ENCODE assay signal across 16 cellular contexts in genomic region chr17:17173921-17174320, GRCh38. TPM values are rescaled to one million over a fixed set of nuclear protein-coding genes. Genes with fewer than 3 reads are reported as not detected.
A peak's percentile ranks its signal among the peaks of the same experiment; 100 is the strongest.
DNase-seq lines count a peak whose midpoint lies in the region; ATAC-seq lines count a peak whose summit lies in the region.
"Had no signal": no experiment of that assay in that cellular context is flagged by ENCODE, and none has a peak within 500 bp of the region (broad histone marks: within the 10 kb centered on the region; RNA-seq: fewer than 3 reads in every experiment).

No MANE protein-coding gene starts in this region.

- DNase-seq in activated CD4-positive, alpha-beta T cell treated with anti-CD3 and anti-CD28 coated beads, Interleukin-2, amount 10 ng/mL, durations not matched to agents 7 days and 5 days = no peak
- DNase-seq in activated CD4-positive, alpha-beta T cell treated with anti-CD3 and anti-CD28 coated beads, Interleukin-2, amount 50 U/mL, for 48 hours = no peak
- DNase-seq in left cardiac atrium (peak; percentile 9), cardiac septum (ENCODE audit: low spot score) (no peak), islet precursor cell (no peak)
- DNase-seq in naive thymus-derived CD8-positive, alpha-beta T cell = no peak
- no peak for DNase-seq in stimulated activated CD4-positive, alpha-beta T cell treated with anti-CD3 and anti-CD28 coated beads, Interleukin-2, amount 100 ng/mL, for 48 hours
- DNase-seq in stimulated activated CD4-positive, alpha-beta T cell treated with anti-CD3 and anti-CD28 coated beads, Interleukin-2, amount 100 ng/mL, for 24 hours = no peak
- DNase-seq: GOT3, MV-4-11, NCI-H1417 treated with DMSO at 0.1 percent for 48 hours, NCI-H2029 treated with DMSO at 0.1 percent for 48 hours, NCI-H510A, NCI-H82, Peyer's patch, SHP77 had no signal

- ATAC-seq in left cardiac atrium = no peak
- ATAC-seq in naive thymus-derived CD8-positive, alpha-beta T cell = no peak

- H3K27me3 Mint-ChIP-seq in activated CD4-positive, alpha-beta T cell treated with anti-CD3 and anti-CD28 coated beads, Interleukin-2, amount 10 ng/mL, durations not matched to agents 7 days and 5 days = no peaks in the 10 kb centered on the region
- no peaks in the 10 kb centered on the region for H3K27me3 Mint-ChIP-seq in naive thymus-derived CD8-positive, alpha-beta T cell

- H3K4me1 Mint-ChIP-seq in activated CD4-positive, alpha-beta T cell treated with anti-CD3 and anti-CD28 coated beads, Interleukin-2, amount 10 ng/mL, durations not matched to agents 7 days and 5 days = peaks cover 86% of the 10 kb centered on the region
- peaks cover 20 to 81% (median 62%) of the 10 kb centered on the region in 4 donors for H3K4me1 Mint-ChIP-seq in naive thymus-derived CD8-positive, alpha-beta T cell

- intact Hi-C loops in left cardiac atrium (cut with DNase I) (no loop called here), cardiac septum (cut with DNase I) (no loop called here)

- H3K4me3 Mint-ChIP-seq in activated CD4-positive, alpha-beta T cell treated with anti-CD3 and anti-CD28 coated beads, Interleukin-2, amount 10 ng/mL, durations not matched to agents 7 days and 5 days = no peak overlapping the region
- H3K4me3 Mint-ChIP-seq in naive thymus-derived CD8-positive, alpha-beta T cell = no peak overlapping the region

- peaks cover 77% of the 10 kb centered on the region for H3K36me3 Mint-ChIP-seq in activated CD4-positive, alpha-beta T cell treated with anti-CD3 and anti-CD28 coated beads, Interleukin-2, amount 10 ng/mL, durations not matched to agents 7 days and 5 days (ENCODE audit: low read depth)
- H3K36me3 Mint-ChIP-seq in naive thymus-derived CD8-positive, alpha-beta T cell = peaks cover 0 to 65% (median 21%) of the 10 kb centered on the region in 3 donors

- no peaks in the 10 kb centered on the region for H3K9me3 Mint-ChIP-seq in activated CD4-positive, alpha-beta T cell treated with anti-CD3 and anti-CD28 coated beads, Interleukin-2, amount 10 ng/mL, durations not matched to agents 7 days and 5 days
- H3K9me3 Mint-ChIP-seq in naive thymus-derived CD8-positive, alpha-beta T cell = no peaks in the 10 kb centered on the region

- CTCF ChIA-PET in activated CD4-positive, alpha-beta T cell treated with anti-CD3 and anti-CD28 coated beads, Interleukin-2, amount 10 ng/mL, durations not matched to agents 7 days and 5 days (lab: Charles Lee) = interaction anchor here (1.0 to 1.3 kb wide), 3 partner anchors 10 to 27 kb away, joined by 3 to 4 read pairs (median 4); no protein-coding TSS in a partner anchor

- peak overlapping the region; percentile 79 for H3K27ac Mint-ChIP-seq in activated CD4-positive, alpha-beta T cell treated with anti-CD3 and anti-CD28 coated beads, Interleukin-2, amount 10 ng/mL, durations not matched to agents 7 days and 5 days
- peak overlapping the region in 8 of 10 donors; percentile 37 to 97 (median 70) for H3K27ac Mint-ChIP-seq in naive thymus-derived CD8-positive, alpha-beta T cell

- POLR2A ChIA-PET in activated CD4-positive, alpha-beta T cell treated with anti-CD3 and anti-CD28 coated beads, Interleukin-2, amount 10 ng/mL, durations not matched to agents 7 days and 5 days (lab: Charles Lee) = no interaction called here
- POLR2A ChIA-PET in naive thymus-derived CD8-positive, alpha-beta T cell (lab: Charles Lee) = interaction anchor here (2.5 kb wide), 1 partner anchor 8 kb away, joined by 18 read pairs; no protein-coding TSS in a partner anchor

RNA-seq across cellular contexts. Expression of gene PLD6, which starts 32.2 kb away (rescaled TPM):
- total RNA-seq in activated CD4-positive, alpha-beta T cell treated with anti-CD3 and anti-CD28 coated beads, Interleukin-2, amount 10 ng/mL, durations not matched to agents 7 days and 5 days = 10 to 100 TPM; 10.9 to 11.8 TPM
- total RNA-seq in left cardiac atrium (1 to 10 TPM; 5.6 to 5.8 TPM), cardiac septum (1.4 TPM)
- total RNA-seq in naive thymus-derived CD8-positive, alpha-beta T cell = 10 to 100 TPM; 12.2 to 13.1 TPM
- polyA plus RNA-seq in naive thymus-derived CD8-positive, alpha-beta T cell = 1 to 10 TPM; 6.6 to 9.8 (median 8.2) TPM
